8 cellular contexts compared by ENCODE assay signal in genomic region chr22:36329217-36330078, GRCh38. TPM values are rescaled to one million over a fixed set of nuclear protein-coding genes. Genes with fewer than 3 reads are reported as not detected.
A peak's percentile ranks its signal among the peaks of the same experiment; 100 is the strongest.
DNase-seq lines count a peak whose midpoint lies in the region; ATAC-seq, FAIRE-seq and TF ChIP-seq lines count a peak whose summit lies in the region.

No MANE protein-coding gene starts in this region.

- H3K4me3 Mint-ChIP-seq in activated T-helper 17 cell treated with anti-CD3 and anti-CD28 coated beads, Interleukin-2, amount 50 U/mL, for 72 hours, result peak overlapping the region; percentile 97
- peak overlapping the region; percentile 58 for H3K4me3 Mint-ChIP-seq in osteocyte (ENCODE audit: unreplicated experiment)

- no peak overlapping the region for H3K4me3 ChIP-seq in fibroblast of the aortic adventitia (ENCODE audit: low read depth, low read length)
- peak overlapping the region; percentile 54 for H3K4me3 ChIP-seq in thoracic aorta

- peaks cover 29% of the 10 kb centered on the region for H3K36me3 ChIP-seq in thoracic aorta

- H3K4me1 Mint-ChIP-seq in activated T-helper 17 cell treated with anti-CD3 and anti-CD28 coated beads, Interleukin-2, amount 50 U/mL, for 72 hours, result peaks cover 64% of the 10 kb centered on the region
- H3K4me1 Mint-ChIP-seq in osteocyte (ENCODE audit: unreplicated experiment), result peaks cover 97% of the 10 kb centered on the region

- H3K36me3 Mint-ChIP-seq in activated T-helper 17 cell treated with anti-CD3 and anti-CD28 coated beads, Interleukin-2, amount 50 U/mL, for 72 hours (ENCODE audit: low read depth), result peaks cover 100% of the 10 kb centered on the region
- peaks cover 41% of the 10 kb centered on the region for H3K36me3 Mint-ChIP-seq in osteocyte (ENCODE audit: unreplicated experiment)

- peak; percentile 61 for DNase-seq in H54 (ENCODE audit: insufficient read length, low spot score)
- peak; percentile 84 for DNase-seq in fibroblast of the aortic adventitia (ENCODE audit: low read depth)
- DNase-seq in osteocyte (ENCODE audit: extremely low spot score, unreplicated experiment), result no peak
- peak; percentile 78 for DNase-seq in thoracic aorta (ENCODE audit: low spot score)
- DNase-seq in medulla oblongata (ENCODE audit: extremely low spot score), result no peak
- no peak for DNase-seq in cortex of kidney (lab: John Stamatoyannopoulos, UW)

- no peaks in the 10 kb centered on the region for H3K9me3 Mint-ChIP-seq in activated T-helper 17 cell treated with anti-CD3 and anti-CD28 coated beads, Interleukin-2, amount 50 U/mL, for 72 hours
- H3K9me3 Mint-ChIP-seq in osteocyte (ENCODE audit: unreplicated experiment), result no peaks in the 10 kb centered on the region

- TF ChIP-seq CTCF in fibroblast of the aortic adventitia (IDR thresholded peaks at IDR 0.05; ENCODE audit: insufficient read depth, low read length), result no peak
- no peak for TF ChIP-seq CTCF in osteocyte (IDR thresholded peaks at IDR 0.05)
- no peak for TF ChIP-seq CTCF in thoracic aorta (IDR thresholded peaks at IDR 0.05)

- peak overlapping the region; percentile 99 to 100 for H3K27ac ChIP-seq in thoracic aorta

- ATAC-seq in activated T-helper 17 cell treated with anti-CD3 and anti-CD28 coated beads, Interleukin-2, amount 50 U/mL, for 72 hours (replicated peaks), result peak; percentile 48
- peak; percentile 10 for ATAC-seq in thoracic aorta (ENCODE audit: insufficient number of reproducible peaks, low FRiP score, low read depth)

- no peak for FAIRE-seq in H54 (lab: Jason Lieb, UNC)

- H3K27me3 Mint-ChIP-seq in activated T-helper 17 cell treated with anti-CD3 and anti-CD28 coated beads, Interleukin-2, amount 50 U/mL, for 72 hours, result no peaks in the 10 kb centered on the region
- H3K27me3 Mint-ChIP-seq in osteocyte (ENCODE audit: unreplicated experiment), result no peaks in the 10 kb centered on the region

- H3K27ac Mint-ChIP-seq in activated T-helper 17 cell treated with anti-CD3 and anti-CD28 coated beads, Interleukin-2, amount 50 U/mL, for 72 hours, result peak overlapping the region; percentile 98
- H3K27ac Mint-ChIP-seq in osteocyte (ENCODE audit: unreplicated experiment), result peak overlapping the region; percentile 100

- no peaks in the 10 kb centered on the region for H3K9me3 ChIP-seq in thoracic aorta

- no peak for TF ChIP-seq POLR2A in H54 (IDR thresholded peaks at IDR 0.05; ENCODE audit: low read depth, low read length)

- H3K4me1 ChIP-seq in thoracic aorta (ENCODE audit: control insufficient read depth in 1 of 2, low read depth in 2 of 2), result peaks cover 87 to 100% of the 10 kb centered on the region in 2 donors

- no peaks in the 10 kb centered on the region for H3K27me3 ChIP-seq in thoracic aorta (replicated peaks; ENCODE audit: insufficient read depth)

TF ChIP-seq in PFSK-1, 5 proteins besides CTCF, POLR2A, EP300 and RAD21:
- TF ChIP-seq FOXP2 (optimal IDR thresholded peaks at IDR 0.05; ENCODE audit: borderline replicate concordance, extremely low read depth, extremely low read length, insufficient read depth), result peak; percentile 85
- TF ChIP-seq REST (IDR thresholded peaks at IDR 0.05; ENCODE audit: insufficient read depth in 1 of 2, low read depth in 2 of 2, low read length in 2 of 2), result no peak

RNA-seq across cellular contexts. Expression of gene MYH9, which starts 58.3 kb away (rescaled TPM):
- polyA plus RNA-seq in PFSK-1 (2012; ENCODE audit: insufficient read length, low read depth), result 518 TPM
- total RNA-seq in activated T-helper 17 cell treated with anti-CD3 and anti-CD28 coated beads, Interleukin-2, amount 50 U/mL, for 72 hours, result 100 to 1,000 TPM; 782 to 800 TPM
- total RNA-seq in fibroblast of the aortic adventitia (ENCODE audit: low replicate concordance) (339 and 386 TPM in 2 replicates), osteocyte (938 and 1,044 TPM in 2 replicates), thoracic aorta (1,000 to 10,000 TPM; 1,447 to 1,631 TPM)

Comparison
In these comparisons a context has a peak if more than half of its experiments do, and no peak if none do; other contexts are left out.
1. DNase-seq: peak in H54 (single experiment), fibroblast of the aortic adventitia (single experiment) and thoracic aorta (single experiment); none in osteocyte (single experiment), medulla oblongata (single experiment) and cortex of kidney (single experiment).